In the genomic region with DNA sequence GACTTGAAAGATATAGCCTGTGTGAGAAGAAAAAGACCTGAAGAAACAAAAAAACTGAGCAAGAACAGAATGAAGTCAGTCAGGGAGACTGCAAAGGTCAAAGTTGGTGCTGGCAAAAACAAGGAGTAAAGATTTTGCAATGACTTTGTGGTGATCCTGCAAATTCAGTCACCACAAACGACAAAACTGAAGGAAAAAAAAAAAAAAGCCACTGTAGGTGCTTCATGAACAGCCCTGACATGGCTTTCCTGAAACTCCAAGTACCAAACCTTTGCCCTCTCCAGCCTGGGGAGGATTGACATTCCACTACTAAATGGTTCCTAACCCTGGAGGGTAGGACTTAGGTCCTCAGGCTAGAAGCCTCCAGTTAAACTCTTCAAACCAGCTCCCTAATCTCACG, we compare ENCODE assay signal across 1 cellular context.
TF ChIP-seq lines count a peak whose summit lies in the region.

No MANE protein-coding gene starts in this region.

TF ChIP-seq in WTC11, 78 proteins besides CTCF, POLR2A, EP300 and RAD21:
- no peak for TF ChIP-seq SP1 (CRISPR knock-in tag; conservative IDR thresholded peaks at IDR 0.05)
TF ChIP-seq in WTC11: peak in this region for 0.
